Comparison of ENCODE assay signal across 22 cellular contexts in genomic region chr16:23030001-23030400, GRCh38.
"Had no signal": no experiment of that assay in that cellular context is flagged by ENCODE, and none has a peak within 500 bp of the region (broad histone marks: within the 10 kb centered on the region; RNA-seq: fewer than 3 reads in every experiment).

No MANE protein-coding gene starts in this region.

- ATAC-seq: foreskin keratinocyte; heart right ventricle; stimulated activated effector memory CD8-positive, alpha-beta T cell treated with anti-CD3 and anti-CD28 coated beads, Interleukin-12 subunit alpha, Interleukin-12 subunit beta, amount 100 ng/mL, for 72 hours had no signal

- H3K36me3 ChIP-seq: ascending aorta, cardiac muscle cell, esophagus muscularis mucosa, heart right ventricle, ovary, sigmoid colon, uterus had no signal

- H3K4me3 ChIP-seq: ascending aorta, cardiac muscle cell, esophagus muscularis mucosa, heart right ventricle, ovary, sigmoid colon, uterus had no signal

- H3K4me1 ChIP-seq: ascending aorta, esophagus muscularis mucosa, foreskin keratinocyte, heart right ventricle, sigmoid colon, uterus had no signal

- DNase-seq: activated CD4-positive, alpha-beta memory T cell treated with anti-CD3 and anti-CD28 coated beads for 36 hours; activated CD4-positive, alpha-beta T cell treated with anti-CD3 and anti-CD28 coated beads, Interleukin-2, amount 10 ng/mL, durations not matched to agents 24 days and 14 days; activated CD8-positive, alpha-beta memory T cell treated with anti-CD3 and anti-CD28 coated beads, Interleukin-2, amount 50 U/mL, for 4 hours; activated effector memory CD4-positive, alpha-beta T cell treated with anti-CD3 and anti-CD28 coated beads, Interleukin-2, amount 50 U/mL, for 16 hours; activated naive CD4-positive, alpha-beta T cell treated with anti-CD3 and anti-CD28 coated beads, Interleukin-2, amount 10 ng/mL, durations not matched to agents 7 days and 5 days; activated naive CD8-positive, alpha-beta T cell treated with anti-CD3 and anti-CD28 coated beads, Interleukin-2, amount 10 ng/mL, durations not matched to agents 7 days and 5 days; activated T-cell treated with anti-CD3 and anti-CD28 coated beads, Interleukin-2, amount 50 U/mL, for 1 hour; effector CD4-positive, alpha-beta T cell; foreskin keratinocyte; heart right ventricle; naive B cell; nephron progenitor cell; ovary; sigmoid colon; small intestine; stimulated activated CD4-positive, alpha-beta T cell treated with anti-CD3 and anti-CD28 coated beads, Interleukin-4, amount 100 ng/mL, for 24 hours; uterus had no signal

- H3K27me3 ChIP-seq: ascending aorta, cardiac muscle cell, ovary, uterus had no signal

- H3K9me3 ChIP-seq: ovary, uterus had no signal

- H3K27ac ChIP-seq: ascending aorta, cardiac muscle cell, esophagus muscularis mucosa, foreskin keratinocyte, heart right ventricle, ovary, sigmoid colon, uterus, VCaP had no signal
